34 cellular contexts compared by ENCODE assay signal in genomic region chr13:103473081-103473480, GRCh38.
"Had no signal": no experiment of that assay in that cellular context is flagged by ENCODE, and none has a peak within 500 bp of the region (broad histone marks: within the 10 kb centered on the region; RNA-seq: fewer than 3 reads in every experiment).

No MANE protein-coding gene starts in this region.

- H3K4me1 ChIP-seq: adrenal gland, body of pancreas, breast epithelium had no signal

- ATAC-seq: activated CD8-positive, alpha-beta T cell treated with anti-CD3 and anti-CD28 coated beads for 36 hours; activated naive CD4-positive, alpha-beta T cell treated with anti-CD3 and anti-CD28 coated beads, Interleukin-2, amount 50 U/mL, for 72 hours; activated T-cell treated with anti-CD3 and anti-CD28 coated beads, Interleukin-2, amount 50 U/mL, for 4 hours; activated T-cell treated with anti-CD3 and anti-CD28 coated beads, Interleukin-2, amount 50 U/mL, for 72 hours; activated T-helper 17 cell treated with anti-CD3 and anti-CD28 coated beads, Interleukin-2, amount 50 U/mL, for 72 hours; body of pancreas; T-helper 17 cell had no signal

- FAIRE-seq: astrocyte, colon, TTC549 had no signal

- H3K27ac ChIP-seq: adrenal gland, body of pancreas, brain microvascular endothelial cell, breast epithelium, VCaP had no signal

- H3K9me3 ChIP-seq: adrenal gland, body of pancreas, breast epithelium had no signal

- H3K27me3 ChIP-seq: adrenal gland, body of pancreas, brain microvascular endothelial cell, breast epithelium had no signal

- DNase-seq: activated B cell treated with CpG ODN at 0.5 μM for 24 hours; activated CD4-positive, alpha-beta memory T cell treated with anti-CD3 and anti-CD28 coated beads for 36 hours; activated CD4-positive, alpha-beta T cell treated with anti-CD3 and anti-CD28 coated beads for 4 hours; activated CD4-positive, alpha-beta T cell treated with anti-CD3 and anti-CD28 coated beads, Interleukin-2, amount 10 ng/mL, durations not matched to agents 24 days and 14 days; activated CD4-positive, alpha-beta T cell treated with anti-CD3 and anti-CD28 coated beads, Interleukin-2, amount 50 U/mL, for 1 hour; activated CD4-positive, alpha-beta T cell treated with anti-CD3 and anti-CD28 coated beads, Interleukin-2, amount 50 U/mL, for 4 hours; activated CD4-positive, CD25-positive, alpha-beta regulatory T cell treated with anti-CD3 and anti-CD28 coated beads, Interleukin-2, amount 50 U/mL, for 72 hours; activated CD8-positive, alpha-beta memory T cell treated with anti-CD3 and anti-CD28 coated beads, Interleukin-2, amount 50 U/mL, for 4 hours; activated CD8-positive, alpha-beta T cell treated with anti-CD3 and anti-CD28 coated beads for 36 hours; activated effector memory CD4-positive, alpha-beta T cell treated with anti-CD3 and anti-CD28 coated beads, Interleukin-2, amount 50 U/mL, for 16 hours; activated gamma-delta T cell treated with Interleukin-2 at 50 U/mL for 16 hours; activated naive CD4-positive, alpha-beta T cell; activated naive CD4-positive, alpha-beta T cell treated with anti-CD3 and anti-CD28 coated beads for 36 hours; activated naive CD4-positive, alpha-beta T cell treated with anti-CD3 and anti-CD28 coated beads, Interleukin-2, amount 50 U/mL, for 16 hours; activated naive CD8-positive, alpha-beta T cell treated with anti-CD3 and anti-CD28 coated beads for 36 hours; activated T-cell treated with anti-CD3 and anti-CD28 coated beads for 4 hours; activated T-cell treated with anti-CD3 and anti-CD28 coated beads, Interleukin-2, amount 50 U/mL, for 1 hour; activated T-cell treated with anti-CD3 and anti-CD28 coated beads, Interleukin-2, amount 50 U/mL, for 4 hours; activated T-cell treated with anti-CD3 and anti-CD28 coated beads, Interleukin-2, amount 50 U/mL, for 72 hours; adrenal gland; amniotic stem cell; aorta; body of pancreas; brain microvascular endothelial cell; central memory CD4-positive, alpha-beta T cell; T-helper 17 cell; T1000 had no signal

- H3K4me3 ChIP-seq: adrenal gland, body of pancreas, breast epithelium had no signal

- H3K36me3 ChIP-seq: adrenal gland, brain microvascular endothelial cell, breast epithelium had no signal
